Comparison of ENCODE assay signal across 1 cellular context in the genomic region with DNA sequence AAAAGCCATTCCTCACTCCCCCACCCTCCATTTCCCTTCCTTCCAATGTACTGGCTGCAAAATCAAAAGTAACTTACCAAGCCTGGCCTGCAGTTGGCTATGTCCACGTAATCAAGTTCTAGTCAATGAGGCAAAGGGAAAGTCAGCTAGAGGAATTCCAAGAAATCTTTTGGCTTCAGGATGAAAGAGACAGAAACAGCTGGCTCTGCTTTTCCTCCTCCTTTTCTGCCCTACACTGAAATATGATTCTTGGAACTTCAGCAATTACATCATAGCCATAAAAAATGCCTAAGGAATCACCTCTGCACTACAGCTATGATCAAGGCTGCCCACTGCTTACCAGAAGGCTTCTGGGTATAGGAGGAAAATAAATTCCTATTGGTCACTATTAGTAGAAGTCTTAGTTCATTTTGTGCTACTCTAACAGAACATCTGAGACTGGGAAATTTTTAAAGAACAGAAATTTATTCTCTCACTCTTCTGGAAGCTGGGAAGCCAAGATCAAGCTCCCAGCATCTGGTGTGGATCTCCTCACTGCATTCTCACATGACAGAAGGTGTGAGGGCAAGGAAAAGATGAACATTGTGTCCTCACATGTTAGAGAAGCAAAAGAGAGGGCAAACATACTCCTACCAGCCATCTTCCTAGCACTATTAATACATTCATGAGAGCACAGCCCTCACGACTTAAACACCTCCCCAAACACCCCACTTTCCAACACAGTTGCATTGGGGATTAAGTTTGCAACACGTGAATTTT.
TF ChIP-seq lines count a peak whose summit lies in the region.

No MANE protein-coding gene starts in this region.

TF ChIP-seq in HepG2, 621 proteins besides CTCF, POLR2A, EP300 and RAD21 (continued from another document):
- TF ChIP-seq, protein P1, sequence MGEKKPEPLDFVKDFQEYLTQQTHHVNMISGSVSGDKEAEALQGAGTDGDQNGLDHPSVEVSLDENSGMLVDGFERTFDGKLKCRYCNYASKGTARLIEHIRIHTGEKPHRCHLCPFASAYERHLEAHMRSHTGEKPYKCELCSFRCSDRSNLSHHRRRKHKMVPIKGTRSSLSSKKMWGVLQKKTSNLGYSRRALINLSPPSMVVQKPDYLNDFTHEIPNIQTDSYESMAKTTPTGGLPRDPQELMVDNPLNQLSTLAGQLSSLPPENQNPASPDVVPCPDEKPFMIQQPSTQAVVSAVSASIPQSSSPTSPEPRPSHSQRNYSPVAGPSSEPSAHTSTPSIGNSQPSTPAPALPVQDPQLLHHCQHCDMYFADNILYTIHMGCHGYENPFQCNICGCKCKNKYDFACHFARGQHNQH (CRISPR knock-in tag; IDR thresholded peaks at IDR 0.05), result no peak
- TF ChIP-seq ZNF670 (CRISPR knock-in tag; IDR thresholded peaks at IDR 0.05; ENCODE audit: borderline replicate concordance) (no peak), ZMYM2 (CRISPR knock-in tag; IDR thresholded peaks at IDR 0.05) (no peak)
